Comparison of ENCODE assay signal across 7 cellular contexts in the genomic region with DNA sequence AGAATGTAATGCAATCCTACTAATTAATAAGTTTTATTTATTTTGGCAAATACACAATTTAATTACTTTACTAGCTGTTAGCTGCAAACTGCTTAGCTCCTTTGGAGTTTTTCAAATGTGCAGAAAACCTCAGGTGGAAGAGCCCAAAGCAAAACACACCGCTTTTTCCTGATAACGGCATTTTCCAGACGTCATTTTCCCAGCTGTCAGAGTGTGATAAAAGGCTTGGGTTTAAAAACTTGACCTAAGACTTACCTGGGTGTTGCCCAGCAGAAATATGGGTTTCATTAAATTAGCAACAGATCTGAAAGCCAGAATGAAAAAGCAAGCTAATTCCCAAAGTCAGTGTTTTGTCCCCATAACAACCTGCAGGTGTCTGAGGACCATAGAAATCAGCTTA.
"Had no signal": no experiment of that assay in that cellular context is flagged by ENCODE, and none has a peak within 500 bp of the region (broad histone marks: within the 10 kb centered on the region; RNA-seq: fewer than 3 reads in every experiment).

No MANE protein-coding gene starts in this region.

- DNase-seq: GM23248, GOT3, H7, HFFc6, IMR-90, KBM-7 had no signal

- ATAC-seq: HCT116 had no signal
